In genomic region chr10:79145174-79145483, GRCh38 we compare ENCODE assay signal across 1 cellular context.
TF ChIP-seq lines count a peak whose summit lies in the region.

No MANE protein-coding gene starts in this region.

TF ChIP-seq in IMR-90, 13 proteins besides CTCF, POLR2A, EP300 and RAD21 (continued from another document):
- TF ChIP-seq, protein P1, sequence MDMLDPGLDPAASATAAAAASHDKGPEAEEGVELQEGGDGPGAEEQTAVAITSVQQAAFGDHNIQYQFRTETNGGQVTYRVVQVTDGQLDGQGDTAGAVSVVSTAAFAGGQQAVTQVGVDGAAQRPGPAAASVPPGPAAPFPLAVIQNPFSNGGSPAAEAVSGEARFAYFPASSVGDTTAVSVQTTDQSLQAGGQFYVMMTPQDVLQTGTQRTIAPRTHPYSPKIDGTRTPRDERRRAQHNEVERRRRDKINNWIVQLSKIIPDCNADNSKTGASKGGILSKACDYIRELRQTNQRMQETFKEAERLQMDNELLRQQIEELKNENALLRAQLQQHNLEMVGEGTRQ (IDR thresholded peaks at IDR 0.05; ENCODE audit: low read depth, low read length), result no peak
- TF ChIP-seq RFX5 (IDR thresholded peaks at IDR 0.05; ENCODE audit: low read depth, low read length) (no peak), MAZ (IDR thresholded peaks at IDR 0.05; ENCODE audit: borderline replicate concordance, low read depth, low read length) (no peak), MXI1 (IDR thresholded peaks at IDR 0.05; ENCODE audit: borderline replicate concordance, low read depth, low read length) (no peak)
